In the genomic region with DNA sequence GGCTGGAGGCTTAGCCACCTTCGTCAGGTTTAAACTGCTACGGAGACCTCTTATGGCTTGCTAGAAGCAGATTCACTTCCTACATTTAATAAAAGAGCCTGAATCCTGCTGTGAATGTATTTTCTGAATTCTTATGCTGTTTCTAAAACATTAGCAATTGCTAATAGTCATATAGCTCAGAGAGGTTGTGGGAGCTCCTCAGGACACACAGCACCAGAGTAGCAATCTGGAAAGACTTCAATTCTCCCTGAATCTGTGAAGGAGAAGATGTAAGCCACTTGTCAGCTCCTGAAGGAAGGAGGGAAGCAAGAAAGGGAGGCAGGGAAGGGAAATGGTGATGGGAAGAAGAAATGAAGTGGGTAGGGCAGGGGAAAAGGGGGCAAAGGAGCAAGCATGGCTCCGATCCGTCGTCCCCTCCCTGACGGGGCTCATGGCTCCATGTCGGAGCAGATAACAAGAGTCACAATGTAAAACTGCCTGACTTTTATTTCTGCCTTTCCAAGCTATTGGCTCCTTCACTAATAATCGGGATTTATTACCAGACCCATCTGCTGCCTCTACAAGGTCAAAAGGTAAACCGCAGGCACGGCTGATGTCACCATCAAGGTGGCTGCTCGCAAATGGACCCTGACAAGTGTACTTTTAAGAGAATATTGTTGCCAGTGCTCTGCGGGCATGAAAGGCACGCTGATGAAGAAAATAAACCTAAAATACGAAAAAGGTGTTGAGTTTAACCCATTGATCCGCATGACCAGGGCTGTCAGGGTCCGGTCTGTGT, we compare ENCODE assay signal across 19 cellular contexts.
DNase-seq lines count a peak whose midpoint lies in the region; ATAC-seq, FAIRE-seq and TF ChIP-seq lines count a peak whose summit lies in the region.
"Had no signal": no experiment of that assay in that cellular context is flagged by ENCODE, and none has a peak within 500 bp of the region (broad histone marks: within the 10 kb centered on the region; RNA-seq: fewer than 3 reads in every experiment).

No MANE protein-coding gene starts in this region.

- H3K4me3 ChIP-seq in H1 (ENCODE audit: extremely low read depth in 1 of 4, insufficient read depth in 2 of 4, low read depth in 3 of 4, low read length in 4 of 4) (no peak overlapping the region), neuronal stem cell (ENCODE audit: low read length in 2 of 2) (no peak overlapping the region)
- H3K4me3 ChIP-seq: GM23338, HAP-1 had no signal

- no peak overlapping the region for H4K5ac ChIP-seq in H1 (ENCODE audit: insufficient read length, low read depth, low read length)

- no peak overlapping the region for H2BK5ac ChIP-seq in H1 (ENCODE audit: low read depth, low read length)
- no peak overlapping the region for H2BK5ac ChIP-seq in neuronal stem cell (ENCODE audit: low read length)

- H2AK5ac ChIP-seq in H1 (ENCODE audit: low read depth, low read length) (no peak overlapping the region), neuronal stem cell (ENCODE audit: low read depth, low read length) (no peak overlapping the region)

- TF ChIP-seq EP300 in H1 (IDR thresholded peaks at IDR 0.05; ENCODE audit: borderline replicate concordance in 1 of 2, low read depth in 2 of 2, low read length in 2 of 2): no peak

- H3K18ac ChIP-seq in H1 (ENCODE audit: extremely low read depth, low read length): no peak overlapping the region
- no peak overlapping the region for H3K18ac ChIP-seq in neuronal stem cell (ENCODE audit: low read length)

- POLR2A ChIA-PET in H1 (lab: Charles Lee; ENCODE audit: partially characterized antibody): no interaction called here

- H3K27ac ChIP-seq in VCaP: peak overlapping the region; percentile 18; the same call in 1 of the 2 replicates
- no peak overlapping the region for H3K27ac ChIP-seq in H1 (ENCODE audit: low read depth, low read length)
- H3K27ac ChIP-seq in neuronal stem cell (replicated peaks; ENCODE audit: low read length): no peak overlapping the region

- 92% methylated on average over 16 of the region's 16 CpGs; no CpG with 5 or more reads in 1 of the 2 experiments for WGBS in H1 (ENCODE audit: extremely low coverage in 1 of 2, insufficient coverage in 1 of 2, insufficient read length in 1 of 2, insufficient replicate concordance in 2 of 2, low coverage in 1 of 2, low lambda C conversion rate in 2 of 2, missing lambda C conversion rate in 1 of 2), 2 experiments
- no CpG with 5 or more reads among the region's 16 CpGs for whole genome bisulfite sequencing in neuronal stem cell (ENCODE audit: extremely low coverage in 2 of 2, insufficient read length in 2 of 2, insufficient replicate concordance in 1 of 2), 2 donors

- no peak for TF ChIP-seq POLR2A in H1 (IDR thresholded peaks at IDR 0.05; ENCODE audit: control extremely low read depth in 1 of 2, low read depth in 2 of 2, low read length in 2 of 2)

- 0 out of 2 replicates have a peak, but pooled peaks cover 2% of the 10 kb centered on the region for H3K23me2 ChIP-seq in H1 (ENCODE audit: low read depth, low read length)

- H4K20me1 ChIP-seq in H1 (replicated peaks in 1 of 2; ENCODE audit: control insufficient read depth in 1 of 2, insufficient read depth in 2 of 2, low read length in 2 of 2): no peaks in the 10 kb centered on the region

- intact Hi-C loops in left ventricle myocardium superior (cut with micrococcal nuclease): no loop called here

- H3K36me3 ChIP-seq in H1 (ENCODE audit: control insufficient read depth in 2 of 4, insufficient read depth in 4 of 4, low read length in 3 of 4) (no peaks in the 10 kb centered on the region), neuronal stem cell (replicated peaks in 1 of 2; ENCODE audit: control insufficient read depth in 2 of 2, insufficient read depth in 2 of 2, low read length in 2 of 2) (no peaks in the 10 kb centered on the region)
- H3K36me3 ChIP-seq: HAP-1 had no signal

- H3K27me3 ChIP-seq in H1 (replicated peaks in 1 of 4; ENCODE audit: control insufficient read depth in 3 of 4, extremely low read depth in 1 of 4, insufficient read depth in 3 of 4, low read length in 3 of 4) (no peaks in the 10 kb centered on the region), neuronal stem cell (ENCODE audit: control insufficient read depth in 3 of 3, insufficient read depth in 3 of 3, low read depth in 1 of 3, low read length in 3 of 3) (no peaks in the 10 kb centered on the region)

- no peak overlapping the region for H2BK15ac ChIP-seq in H1 (ENCODE audit: low read length)
- H2BK15ac ChIP-seq in neuronal stem cell (ENCODE audit: low read length): no peak overlapping the region

- H3K79me1 ChIP-seq in H1 (ENCODE audit: low read depth, low read length) (no peaks in the 10 kb centered on the region), neuronal stem cell (ENCODE audit: low read depth, low read length) (no peaks in the 10 kb centered on the region)

- DNase-seq in NCI-H510A treated with DMSO at 0.1 percent for 48 hours (lab: John Stamatoyannopoulos, UW) (peak; percentile 14), NCI-H510A (lab: John Stamatoyannopoulos, UW) (no peak), H1 (ENCODE audit: low read depth in 1 of 2, low spot score in 2 of 2) (no peak), neuronal stem cell (ENCODE audit: low spot score) (no peak), NCI-H1930 (lab: John Stamatoyannopoulos, UW) (no peak), left ventricle myocardium superior (no peak), 8988T (no peak)
- DNase-seq: C1 segment of cervical spinal cord; CD4-positive, alpha-beta memory T cell; COR-L47; DMS153; GF-D8; HFFc6 had no signal

- no peak overlapping the region for H3K9ac ChIP-seq in H1 (replicated peaks in 1 of 4; ENCODE audit: extremely low read depth in 1 of 4, low read depth in 3 of 4, low read length in 3 of 4)
- no peak overlapping the region for H3K9ac ChIP-seq in neuronal stem cell (ENCODE audit: low read depth, low read length, poor library complexity)

- H2BK20ac ChIP-seq in H1 (ENCODE audit: low read length): no peak overlapping the region

- H3K4ac ChIP-seq in H1 (replicated peaks; ENCODE audit: insufficient read length, low read depth, low read length): no peak overlapping the region
- H3K4ac ChIP-seq in neuronal stem cell (ENCODE audit: low read length): no peak overlapping the region

- H3K14ac ChIP-seq in H1 (ENCODE audit: insufficient read length) (no peak overlapping the region), neuronal stem cell (ENCODE audit: low read length) (peak overlapping the region; percentile 82)

- H3K56ac ChIP-seq in H1 (replicated peaks; ENCODE audit: insufficient read length, low read depth, low read length): no peak overlapping the region

- H3K79me2 ChIP-seq in H1 (ENCODE audit: control insufficient read depth in 1 of 2, insufficient read depth in 2 of 2, low read length in 2 of 2): no peaks in the 10 kb centered on the region

- H2BK12ac ChIP-seq in H1 (ENCODE audit: low read depth, low read length): no peak overlapping the region
- H2BK12ac ChIP-seq in neuronal stem cell (ENCODE audit: low read length): no peak overlapping the region

- TF ChIP-seq RAD21 in H1 (IDR thresholded peaks at IDR 0.05 in 1 of 2, conservative IDR thresholded peaks at IDR 0.05 in 1 of 2; ENCODE audit: low read depth in 2 of 2, low read length in 2 of 2): no peak

- no peak overlapping the region for H2BK120ac ChIP-seq in H1 (replicated peaks; ENCODE audit: low read depth, low read length)
- no peak overlapping the region for H2BK120ac ChIP-seq in neuronal stem cell (ENCODE audit: low read depth, low read length)

- H3K9me3 ChIP-seq in H1 (ENCODE audit: insufficient read depth in 2 of 2, low read depth in 1 of 2, low read length in 1 of 2) (no peaks in the 10 kb centered on the region), neuronal stem cell (replicated peaks in 1 of 2; ENCODE audit: control insufficient read depth in 2 of 2, insufficient read depth in 1 of 2, low read depth in 1 of 2, low read length in 2 of 2) (no peaks in the 10 kb centered on the region)
- H3K9me3 ChIP-seq: HAP-1 had no signal

- H4K91ac ChIP-seq in H1 (replicated peaks; ENCODE audit: insufficient read length, low read length) (no peak overlapping the region), neuronal stem cell (ENCODE audit: low read depth, low read length, poor library complexity) (no peak overlapping the region)

- CTCF ChIA-PET in H1 (lab: Charles Lee; ENCODE audit: partially characterized antibody): interaction anchor here (0.8 kb wide), 1 partner anchor 11 kb away, joined by 4 read pairs; no protein-coding TSS in a partner anchor

- H4K8ac ChIP-seq in H1 (ENCODE audit: extremely low read depth, insufficient read depth, low read length): no peak overlapping the region; the same call in 1 of the 2 replicates
- H4K8ac ChIP-seq in neuronal stem cell (ENCODE audit: low read depth, low read length): no peak overlapping the region

- ATAC-seq in left ventricle myocardium superior: no peak
- ATAC-seq: GM23338 had no signal

- no peak for FAIRE-seq in H1 (lab: Jason Lieb, UNC)
- FAIRE-seq: GM12891, GM18507, H54 had no signal

- H3K4me1 ChIP-seq in H1 (replicated peaks in 1 of 4; ENCODE audit: control insufficient read depth in 3 of 4, insufficient read depth in 4 of 4, low read length in 3 of 4) (no peaks in the 10 kb centered on the region), neuronal stem cell (ENCODE audit: control insufficient read depth in 2 of 2, insufficient read depth in 1 of 2, low read depth in 1 of 2, low read length in 2 of 2) (no peaks in the 10 kb centered on the region)
- H3K4me1 ChIP-seq: HAP-1 had no signal

- H3K23ac ChIP-seq in H1 (ENCODE audit: insufficient read length) (no peak overlapping the region), neuronal stem cell (ENCODE audit: low read depth, low read length, poor library complexity) (no peak overlapping the region)

- no peak overlapping the region for H3K4me2 ChIP-seq in H1 (ENCODE audit: insufficient read depth in 1 of 2, low read depth in 2 of 2, low read length in 2 of 2)
- H3K4me2 ChIP-seq in neuronal stem cell (ENCODE audit: insufficient read depth, low read length, poor library complexity, severe bottlenecking): no peak overlapping the region
- H3K4me2 ChIP-seq: GM23338 had no signal

- H2AFZ ChIP-seq in H1 (ENCODE audit: low read length): 0 out of 2 replicates have a peak overlapping the region, but pooled peaks have one; percentile 22
- no peak overlapping the region for H2AFZ ChIP-seq in neuronal stem cell (ENCODE audit: low read length)
- H2AFZ ChIP-seq: GM23338 had no signal

- no peak for TF ChIP-seq CTCF in VCaP (conservative IDR thresholded peaks at IDR 0.05)
- no peak for TF ChIP-seq CTCF in H1 (IDR thresholded peaks at IDR 0.05; ENCODE audit: control extremely low read depth in 1 of 3, insufficient read depth in 1 of 3, low read depth in 1 of 3, low read length in 3 of 3)

TF ChIP-seq in H1, 55 proteins besides CTCF, POLR2A, EP300 and RAD21 (continues in another document):
- no peak for TF ChIP-seq NRF1 (IDR thresholded peaks at IDR 0.05; ENCODE audit: low read depth, low read length)
- TF ChIP-seq SIN3A (conservative IDR thresholded peaks at IDR 0.05 in 1 of 2, IDR thresholded peaks at IDR 0.05 in 1 of 2; ENCODE audit: low read depth in 1 of 2, low read length in 2 of 2): no peak
- TF ChIP-seq CEBPB (IDR thresholded peaks at IDR 0.05; ENCODE audit: low read depth, low read length): no peak
- no peak for TF ChIP-seq TAF7 (optimal IDR thresholded peaks at IDR 0.05; ENCODE audit: borderline replicate concordance, low read depth, low read length)
- TF ChIP-seq NANOG (IDR thresholded peaks at IDR 0.05; ENCODE audit: insufficient read depth, low read depth, low read length, poor library complexity, severe bottlenecking): no peak
- no peak for TF ChIP-seq BCL11A (IDR thresholded peaks at IDR 0.05; ENCODE audit: low read depth in 2 of 2, low read length in 2 of 2)
